In genomic region chr2:175807031-175807873, GRCh38 we compare ENCODE assay signal across 19 cellular contexts.
DNase-seq lines count a peak whose midpoint lies in the region; ATAC-seq, FAIRE-seq and TF ChIP-seq lines count a peak whose summit lies in the region.
"Had no signal": no experiment of that assay in that cellular context is flagged by ENCODE, and none has a peak within 500 bp of the region (broad histone marks: within the 10 kb centered on the region; RNA-seq: fewer than 3 reads in every experiment).

No MANE protein-coding gene starts in this region.

- no peak for TF ChIP-seq CTCF in AG09309 (IDR thresholded peaks at IDR 0.05; ENCODE audit: control insufficient read depth, insufficient read depth, low read depth, low read length, missing control alignments)
- no peak for TF ChIP-seq CTCF in HEK293 (tag by site-specific recombination; IDR thresholded peaks at IDR 0.05)
- no peak for TF ChIP-seq CTCF in hepatocyte (IDR thresholded peaks at IDR 0.05; ENCODE audit: poor library complexity)
- no peak for TF ChIP-seq CTCF in left ventricle myocardium inferior (IDR thresholded peaks at IDR 0.05; ENCODE audit: borderline replicate concordance)
- TF ChIP-seq CTCF in pancreas (IDR thresholded peaks at IDR 0.05): no peak

- H3K4me1 ChIP-seq in HEK293 (ENCODE audit: control insufficient read depth, insufficient read depth, low read length) (peaks cover 29% of the 10 kb centered on the region), hepatocyte (ENCODE audit: insufficient read depth) (peaks cover 18% of the 10 kb centered on the region), left ventricle myocardium inferior (peaks cover 8% of the 10 kb centered on the region), pancreas (no peaks in the 10 kb centered on the region)
- H3K4me1 ChIP-seq: Peyer's patch had no signal

- H3K9ac ChIP-seq in SK-N-MC (ENCODE audit: insufficient read length): no peak overlapping the region

- H3K79me2 ChIP-seq in hepatocyte: no peaks in the 10 kb centered on the region

- H3K27ac ChIP-seq in HEK293 (ENCODE audit: extremely low read depth, low read depth, low read length) (peak overlapping the region; percentile 76), SK-N-MC (peak overlapping the region; percentile 72; the same call in 1 of the 2 replicates), hepatocyte (peak overlapping the region; percentile 83), left ventricle myocardium inferior (replicated peaks) (no peak overlapping the region), pancreas (no peak overlapping the region)
- H3K27ac ChIP-seq: dorsolateral prefrontal cortex, neutrophil, Peyer's patch had no signal

- H3K27me3 ChIP-seq in hepatocyte (no peaks in the 10 kb centered on the region), left ventricle myocardium inferior (ENCODE audit: low read depth) (no peaks in the 10 kb centered on the region), pancreas (no peaks in the 10 kb centered on the region)
- H3K27me3 ChIP-seq: Peyer's patch had no signal

- no peaks in the 10 kb centered on the region for H3K9me3 ChIP-seq in HEK293 (ENCODE audit: control insufficient read depth, insufficient read depth, low read depth, low read length)
- H3K9me3 ChIP-seq in SK-N-MC (ENCODE audit: low read depth, low read length): no peaks in the 10 kb centered on the region
- H3K9me3 ChIP-seq in hepatocyte (ENCODE audit: low read depth): no peaks in the 10 kb centered on the region
- no peaks in the 10 kb centered on the region for H3K9me3 ChIP-seq in left ventricle myocardium inferior (replicated peaks)
- no peaks in the 10 kb centered on the region for H3K9me3 ChIP-seq in pancreas
- H3K9me3 ChIP-seq: neutrophil, Peyer's patch had no signal

- intact Hi-C loops in left ventricle myocardium inferior (cut with micrococcal nuclease): no loop called here
- intact Hi-C loops in pancreas (cut with DNase I): no loop called here

- peak; percentile 88 for DNase-seq in AG09309 (ENCODE audit: low read depth)
- DNase-seq in SK-N-MC (ENCODE audit: low read depth, low spot score): peak; percentile 92
- DNase-seq in hepatocyte (ENCODE audit: low spot score): peak; percentile 58
- DNase-seq in RPMI8226: no peak
- DNase-seq in activated naive CD4-positive, alpha-beta T cell (lab: John Stamatoyannopoulos, UW): no peak
- DNase-seq in left ventricle myocardium inferior: no peak
- DNase-seq in pancreas: no peak
- DNase-seq: activated CD4-positive, alpha-beta T cell treated with anti-CD3 and anti-CD28 coated beads for 1 hour; activated naive CD4-positive, alpha-beta T cell treated with anti-CD3 and anti-CD28 coated beads, Interleukin-2, amount 50 U/mL, for 16 hours; COR-L47; dorsolateral prefrontal cortex; NCI-H146; NCI-H524 treated with DMSO at 0.1 percent for 48 hours; Peyer's patch; T-helper 2 cell had no signal

- H3K9me2 ChIP-seq in hepatocyte (replicated peaks; ENCODE audit: insufficient read depth): no peaks in the 10 kb centered on the region

- H3K36me3 ChIP-seq in HEK293 (ENCODE audit: control insufficient read depth in 2 of 2, insufficient read depth in 1 of 2, low read length in 2 of 2) (no peaks in the 10 kb centered on the region), SK-N-MC (ENCODE audit: insufficient read depth, low read length) (no peaks in the 10 kb centered on the region), hepatocyte (replicated peaks; ENCODE audit: insufficient read depth, low read depth) (no peaks in the 10 kb centered on the region), left ventricle myocardium inferior (no peaks in the 10 kb centered on the region), pancreas (no peaks in the 10 kb centered on the region)
- H3K36me3 ChIP-seq: neutrophil, Peyer's patch had no signal

- CTCF ChIA-PET in HEK293 (lab: Yijun Ruan, JAX): interaction anchor here (0.8 to 2.0 kb wide), 4 partner anchors 15 to 297 kb away, joined by 3 to 7 read pairs (median 3); no protein-coding TSS in a partner anchor

- H2AFZ ChIP-seq in hepatocyte: no peak overlapping the region

- no peaks in the 10 kb centered on the region for H4K20me1 ChIP-seq in hepatocyte (ENCODE audit: insufficient read depth, poor library complexity, severe bottlenecking)

- FAIRE-seq in pancreas (lab: Jason Lieb, UNC): no peak
- FAIRE-seq: bronchial epithelial cell had no signal

- H3K4me3 ChIP-seq in AG09309 (ENCODE audit: control insufficient read depth, low read depth, low read length) (no peak overlapping the region), HEK293 (ENCODE audit: low read depth, low read length) (no peak overlapping the region), SK-N-MC (peak overlapping the region; percentile 46), hepatocyte (no peak overlapping the region), left ventricle myocardium inferior (no peak overlapping the region), pancreas (no peak overlapping the region)
- H3K4me3 ChIP-seq: dorsolateral prefrontal cortex, Peyer's patch had no signal

- peak overlapping the region; percentile 13 for H3K4me2 ChIP-seq in hepatocyte

- no peak for ATAC-seq in pancreas
- ATAC-seq: stimulated activated effector memory CD8-positive, alpha-beta T cell treated with anti-CD3 and anti-CD28 coated beads, Interleukin-12 subunit alpha, Interleukin-12 subunit beta, amount 100 ng/mL, for 72 hours had no signal

- POLR2A ChIA-PET in HEK293 (lab: Yijun Ruan, JAX): interaction anchor here (1.4 kb wide), 1 partner anchor 195 kb away, joined by 3 read pairs; the partner anchor contains the start of gene LNPK

- 25% methylated on average over 5 of the region's 5 CpGs for WGBS in hepatocyte (ENCODE audit: low lambda C conversion rate, missing lambda C conversion rate)
- 55 to 62% methylated on average over 5 of the region's 5 CpGs for WGBS in pancreas, 2 donors

TF ChIP-seq in HEK293, 187 proteins besides CTCF, POLR2A, EP300 and RAD21 (continues in another document):
- TF ChIP-seq ZNF692 (tag by site-specific recombination; IDR thresholded peaks at IDR 0.05) (peak; percentile 33; the same call in 1 of the 2 replicates), MZF1 (tag by site-specific recombination; IDR thresholded peaks at IDR 0.05; ENCODE audit: borderline replicate concordance) (0 out of 2 replicates have a peak, but pooled peaks have one; percentile 64), GLI2 (tag by site-specific recombination; IDR thresholded peaks at IDR 0.05; ENCODE audit: borderline replicate concordance, low read depth) (peak; percentile 83; the same call in 1 of the 2 replicates), ZNF148 (tag by site-specific recombination; IDR thresholded peaks at IDR 0.05; ENCODE audit: borderline replicate concordance) (no peak), PATZ1 (tag by site-specific recombination; IDR thresholded peaks at IDR 0.05) (peak; percentile 32; the same call in 1 of the 2 replicates), ZSCAN16 (tag by site-specific recombination; IDR thresholded peaks at IDR 0.05) (0 out of 2 replicates have a peak, but pooled peaks have one; percentile 21), ZNF169 (tag by site-specific recombination; IDR thresholded peaks at IDR 0.05) (no peak), ZNF133 (tag by site-specific recombination; IDR thresholded peaks at IDR 0.05) (no peak), ZNF654 (tag by site-specific recombination; IDR thresholded peaks at IDR 0.05; ENCODE audit: low read depth) (peak; percentile 12; the same call in 1 of the 2 replicates), ZNF292 (tag by site-specific recombination; IDR thresholded peaks at IDR 0.05; ENCODE audit: borderline replicate concordance, low read depth) (no peak), TRIM28 (IDR thresholded peaks at IDR 0.05; ENCODE audit: borderline replicate concordance, low read length) (peak; percentile 98)

Comparison
In these comparisons a context has a peak if more than half of its experiments do, and no peak if none do; other contexts are left out.
1. DNase-seq: peak in AG09309 (single experiment), SK-N-MC (single experiment) and hepatocyte (single experiment); none in RPMI8226 (single experiment), activated naive CD4-positive, alpha-beta T cell (0 of 4), left ventricle myocardium inferior (single experiment) and pancreas (0 of 6).
2. H3K27ac ChIP-seq: peak in HEK293 (single experiment), SK-N-MC (single experiment) and hepatocyte (single experiment); none in left ventricle myocardium inferior (single experiment) and pancreas (0 of 4).